In the genomic region with DNA sequence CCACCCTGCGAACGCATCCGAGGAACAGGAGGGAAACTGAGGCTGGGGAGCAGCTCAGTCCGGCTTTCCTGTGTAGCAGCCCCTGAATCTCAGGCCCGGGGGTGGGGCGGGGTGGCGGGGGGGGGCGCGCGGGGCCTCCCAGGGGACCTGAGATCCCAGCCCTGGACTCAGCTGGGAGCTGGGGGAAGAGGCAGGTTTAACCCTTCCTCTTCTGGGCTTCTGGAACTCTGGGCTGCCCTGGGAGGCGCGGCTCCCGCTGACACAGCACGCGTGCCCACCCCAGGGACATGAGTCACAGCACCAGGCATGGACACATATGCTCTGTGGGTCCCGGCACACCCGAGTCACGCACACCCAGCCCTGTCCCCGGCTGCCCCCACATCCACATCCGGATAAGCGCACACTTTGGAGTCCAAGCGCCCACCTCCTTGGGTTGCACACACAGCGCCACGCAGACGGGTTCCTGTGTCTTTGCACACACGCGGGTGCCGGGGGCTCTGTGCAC, we compare ENCODE assay signal across 1 cellular context.
TF ChIP-seq lines count a peak whose summit lies in the region.

No MANE protein-coding gene starts in this region.

TF ChIP-seq in endothelial cell of umbilical vein, 7 proteins besides CTCF, POLR2A, EP300 and RAD21:
- TF ChIP-seq FOS (IDR thresholded peaks at IDR 0.05; ENCODE audit: borderline replicate concordance, insufficient read depth, low read length), result peak; percentile 15
- TF ChIP-seq POLR2AphosphoS5 (IDR thresholded peaks at IDR 0.05; ENCODE audit: insufficient read depth, low read depth, low read length), result peak; percentile 77
- TF ChIP-seq GATA2 (IDR thresholded peaks at IDR 0.05; ENCODE audit: insufficient read depth, insufficient read length, low read depth, low read length), result no peak
- no peak for TF ChIP-seq JUN (IDR thresholded peaks at IDR 0.05; ENCODE audit: borderline replicate concordance, insufficient read depth, insufficient read length, low read depth)
